ENCODE assay signal across 1 cellular context in genomic region chr2:120539937-120540718, GRCh38.
TF ChIP-seq lines count a peak whose summit lies in the region.

No MANE protein-coding gene starts in this region.

TF ChIP-seq in HepG2, 621 proteins besides CTCF, POLR2A, EP300 and RAD21 (continued from another document and continues in another):
- TF ChIP-seq, protein P1, sequence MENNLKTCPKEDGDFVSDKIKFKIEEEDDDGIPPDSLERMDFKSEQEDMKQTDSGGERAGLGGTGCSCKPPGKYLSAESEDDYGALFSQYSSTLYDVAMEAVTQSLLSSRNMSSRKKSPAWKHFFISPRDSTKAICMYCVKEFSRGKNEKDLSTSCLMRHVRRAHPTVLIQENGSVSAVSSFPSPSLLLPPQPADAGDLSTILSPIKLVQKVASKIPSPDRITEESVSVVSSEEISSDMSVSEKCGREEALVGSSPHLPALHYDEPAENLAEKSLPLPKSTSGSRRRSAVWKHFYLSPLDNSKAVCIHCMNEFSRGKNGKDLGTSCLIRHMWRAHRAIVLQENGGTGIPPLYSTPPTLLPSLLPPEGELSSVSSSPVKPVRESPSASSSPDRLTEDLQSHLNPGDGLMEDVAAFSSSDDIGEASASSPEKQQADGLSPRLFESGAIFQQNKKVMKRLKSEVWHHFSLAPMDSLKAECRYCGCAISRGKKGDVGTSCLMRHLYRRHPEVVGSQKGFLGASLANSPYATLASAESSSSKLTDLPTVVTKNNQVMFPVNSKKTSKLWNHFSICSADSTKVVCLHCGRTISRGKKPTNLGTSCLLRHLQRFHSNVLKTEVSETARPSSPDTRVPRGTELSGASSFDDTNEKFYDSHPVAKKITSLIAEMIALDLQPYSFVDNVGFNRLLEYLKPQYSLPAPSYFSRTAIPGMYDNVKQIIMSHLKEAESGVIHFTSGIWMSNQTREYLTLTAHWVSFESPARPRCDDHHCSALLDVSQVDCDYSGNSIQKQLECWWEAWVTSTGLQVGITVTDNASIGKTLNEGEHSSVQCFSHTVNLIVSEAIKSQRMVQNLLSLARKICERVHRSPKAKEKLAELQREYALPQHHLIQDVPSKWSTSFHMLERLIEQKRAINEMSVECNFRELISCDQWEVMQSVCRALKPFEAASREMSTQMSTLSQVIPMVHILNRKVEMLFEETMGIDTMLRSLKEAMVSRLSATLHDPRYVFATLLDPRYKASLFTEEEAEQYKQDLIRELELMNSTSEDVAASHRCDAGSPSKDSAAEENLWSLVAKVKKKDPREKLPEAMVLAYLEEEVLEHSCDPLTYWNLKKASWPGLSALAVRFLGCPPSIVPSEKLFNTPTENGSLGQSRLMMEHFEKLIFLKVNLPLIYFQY (CRISPR knock-in tag; IDR thresholded peaks at IDR 0.05; ENCODE audit: borderline replicate concordance), result peak; percentile 27; the same call in 1 of the 2 replicates
- TF ChIP-seq, protein P2, sequence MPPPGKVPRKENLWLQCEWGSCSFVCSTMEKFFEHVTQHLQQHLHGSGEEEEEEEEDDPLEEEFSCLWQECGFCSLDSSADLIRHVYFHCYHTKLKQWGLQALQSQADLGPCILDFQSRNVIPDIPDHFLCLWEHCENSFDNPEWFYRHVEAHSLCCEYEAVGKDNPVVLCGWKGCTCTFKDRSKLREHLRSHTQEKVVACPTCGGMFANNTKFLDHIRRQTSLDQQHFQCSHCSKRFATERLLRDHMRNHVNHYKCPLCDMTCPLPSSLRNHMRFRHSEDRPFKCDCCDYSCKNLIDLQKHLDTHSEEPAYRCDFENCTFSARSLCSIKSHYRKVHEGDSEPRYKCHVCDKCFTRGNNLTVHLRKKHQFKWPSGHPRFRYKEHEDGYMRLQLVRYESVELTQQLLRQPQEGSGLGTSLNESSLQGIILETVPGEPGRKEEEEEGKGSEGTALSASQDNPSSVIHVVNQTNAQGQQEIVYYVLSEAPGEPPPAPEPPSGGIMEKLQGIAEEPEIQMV (CRISPR knock-in tag; IDR thresholded peaks at IDR 0.05; ENCODE audit: low read depth), result peak; percentile 34; the same call in 1 of the 2 replicates
- TF ChIP-seq HBP1 (CRISPR knock-in tag; IDR thresholded peaks at IDR 0.05; ENCODE audit: low read depth) (no peak), ZNF530 (CRISPR knock-in tag; IDR thresholded peaks at IDR 0.05; ENCODE audit: low read depth) (no peak), KDM4B (CRISPR knock-in tag; IDR thresholded peaks at IDR 0.05) (no peak), TBL1XR1 (IDR thresholded peaks at IDR 0.05; ENCODE audit: borderline replicate concordance, low read length, partially characterized antibody) (peak; percentile 61), BCLAF1 (IDR thresholded peaks at IDR 0.05) (no peak), CHD4 (IDR thresholded peaks at IDR 0.05; ENCODE audit: borderline replicate concordance, low read length) (0 out of 2 replicates have a peak, but pooled peaks have one; percentile 54), NFE2L2 (IDR thresholded peaks at IDR 0.05; ENCODE audit: low read length) (no peak), SATB2 (CRISPR knock-in tag; IDR thresholded peaks at IDR 0.05) (no peak), CBX1 (IDR thresholded peaks at IDR 0.05; ENCODE audit: low read depth) (peak; percentile 10), NFKBIZ (CRISPR knock-in tag; IDR thresholded peaks at IDR 0.05) (no peak), RERE (CRISPR knock-in tag; IDR thresholded peaks at IDR 0.05; ENCODE audit: low read depth) (0 out of 2 replicates have a peak, but pooled peaks have one; percentile 40), SETDB1 (CRISPR knock-in tag; IDR thresholded peaks at IDR 0.05; ENCODE audit: borderline replicate concordance) (no peak; the same call in 1 of the 2 replicates), ZNF468 (CRISPR knock-in tag; IDR thresholded peaks at IDR 0.05) (no peak), ZNF557 (CRISPR knock-in tag; IDR thresholded peaks at IDR 0.05) (0 out of 2 replicates have a peak, but pooled peaks have one; percentile 7), JUN (CRISPR knock-in tag; IDR thresholded peaks at IDR 0.05) (peak; percentile 91; the same call in 1 of the 2 replicates), MEF2D (CRISPR knock-in tag; IDR thresholded peaks at IDR 0.05) (peak; percentile 59), KDM6A (CRISPR knock-in tag; IDR thresholded peaks at IDR 0.05; ENCODE audit: low read depth) (no peak), ZNF335 (CRISPR knock-in tag; IDR thresholded peaks at IDR 0.05) (no peak), MAX (IDR thresholded peaks at IDR 0.05) (peak; percentile 75), SRSF4 (IDR thresholded peaks at IDR 0.05; ENCODE audit: low read depth, low read length, poor library complexity, severe bottlenecking) (no peak), MXI1 (IDR thresholded peaks at IDR 0.05; ENCODE audit: borderline replicate concordance, low read depth, low read length) (no peak; the same call in 2 of the 3 replicates), ZNF292 (CRISPR knock-in tag; IDR thresholded peaks at IDR 0.05; ENCODE audit: borderline replicate concordance, low read depth) (peak; percentile 97), HNRNPL (IDR thresholded peaks at IDR 0.05; ENCODE audit: low read depth, low read length) (no peak; the same call in 1 of the 2 replicates), RXRB (CRISPR knock-in tag; IDR thresholded peaks at IDR 0.05; ENCODE audit: borderline replicate concordance) (peak; percentile 84), NFATC3 (CRISPR knock-in tag; IDR thresholded peaks at IDR 0.05) (no peak), SP1 (IDR thresholded peaks at IDR 0.05) (no peak), SP1 (CRISPR knock-in tag; IDR thresholded peaks at IDR 0.05) (no peak), ZFP37 (CRISPR knock-in tag; IDR thresholded peaks at IDR 0.05; ENCODE audit: borderline replicate concordance) (peak; percentile 92), ZSCAN9 (CRISPR knock-in tag; IDR thresholded peaks at IDR 0.05; ENCODE audit: borderline replicate concordance) (peak; percentile 84; the same call in 1 of the 2 replicates), ZNF761 (CRISPR knock-in tag; conservative IDR thresholded peaks at IDR 0.05) (0 out of 2 replicates have a peak, but pooled peaks have one; percentile 20), ZFP36L1 (CRISPR knock-in tag; IDR thresholded peaks at IDR 0.05) (no peak; the same call in 1 of the 2 replicates), HMG20A (CRISPR knock-in tag; IDR thresholded peaks at IDR 0.05; ENCODE audit: borderline replicate concordance) (peak; percentile 61; the same call in 1 of the 2 replicates), CSRNP1 (CRISPR knock-in tag; IDR thresholded peaks at IDR 0.05) (peak; percentile 76; the same call in 1 of the 2 replicates), ZBTB8A (CRISPR knock-in tag; IDR thresholded peaks at IDR 0.05; ENCODE audit: borderline replicate concordance, low read depth) (no peak), ZNF790 (CRISPR knock-in tag; IDR thresholded peaks at IDR 0.05; ENCODE audit: borderline replicate concordance) (peak; percentile 54), ZSCAN12 (CRISPR knock-in tag; IDR thresholded peaks at IDR 0.05) (no peak), SAP130 (CRISPR knock-in tag; IDR thresholded peaks at IDR 0.05; ENCODE audit: low read depth) (peak; percentile 81), ZNF430 (CRISPR knock-in tag; IDR thresholded peaks at IDR 0.05) (peak; percentile 17; the same call in 1 of the 2 replicates), SNAI1 (CRISPR knock-in tag; IDR thresholded peaks at IDR 0.05; ENCODE audit: borderline replicate concordance) (no peak), U2AF1 (optimal IDR thresholded peaks at IDR 0.05; ENCODE audit: low read depth, low read length) (no peak), MTF2 (CRISPR knock-in tag; IDR thresholded peaks at IDR 0.05; ENCODE audit: borderline replicate concordance) (no peak), POLR2G (IDR thresholded peaks at IDR 0.05; ENCODE audit: low read depth, low read length) (0 out of 2 replicates have a peak, but pooled peaks have one; percentile 17)
- TF ChIP-seq, protein P3, sequence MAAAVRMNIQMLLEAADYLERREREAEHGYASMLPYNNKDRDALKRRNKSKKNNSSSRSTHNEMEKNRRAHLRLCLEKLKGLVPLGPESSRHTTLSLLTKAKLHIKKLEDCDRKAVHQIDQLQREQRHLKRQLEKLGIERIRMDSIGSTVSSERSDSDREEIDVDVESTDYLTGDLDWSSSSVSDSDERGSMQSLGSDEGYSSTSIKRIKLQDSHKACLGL (CRISPR knock-in tag; IDR thresholded peaks at IDR 0.05), result peak; percentile 41
